ENCODE assay signal across 33 cellular contexts in the genomic region with DNA sequence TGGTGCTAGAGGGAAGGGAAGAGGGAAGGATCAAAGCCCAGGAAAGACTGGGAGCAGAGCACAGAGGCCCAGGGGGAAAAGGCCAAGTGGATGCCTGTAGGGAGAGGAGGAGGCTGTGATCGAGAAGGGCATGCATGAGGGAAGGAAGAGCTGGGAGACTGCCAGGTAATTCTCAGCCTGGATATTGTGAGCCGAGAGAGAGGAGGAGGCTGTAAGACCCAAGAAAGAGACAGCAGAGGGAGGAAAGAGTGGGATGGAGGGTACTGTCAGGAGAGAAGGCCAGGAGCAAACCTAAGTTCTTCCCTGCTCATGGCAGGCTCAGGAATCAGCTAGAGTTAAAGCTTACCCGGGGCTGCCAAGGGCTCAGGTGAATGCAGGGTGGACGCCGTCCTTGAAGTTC.
DNase-seq lines count a peak whose midpoint lies in the region; ATAC-seq and TF ChIP-seq lines count a peak whose summit lies in the region.
"Had no signal": no experiment of that assay in that cellular context is flagged by ENCODE, and none has a peak within 500 bp of the region (broad histone marks: within the 10 kb centered on the region; RNA-seq: fewer than 3 reads in every experiment).

No MANE protein-coding gene starts in this region.

- no peak for TF ChIP-seq CTCF in coronary artery (IDR thresholded peaks at IDR 0.05)

- H3K27me3 Mint-ChIP-seq in activated CD4-positive, alpha-beta T cell treated with anti-CD3 and anti-CD28 coated beads for 36 hours = no peaks in the 10 kb centered on the region
- H3K27me3 Mint-ChIP-seq: activated naive CD8-positive, alpha-beta T cell; central memory CD8-positive, alpha-beta T cell had no signal

- H3K4me1 Mint-ChIP-seq in activated CD4-positive, alpha-beta T cell treated with anti-CD3 and anti-CD28 coated beads for 36 hours = no peaks in the 10 kb centered on the region

- intact Hi-C loops in activated CD4-positive, alpha-beta T cell treated with anti-CD3 and anti-CD28 coated beads for 36 hours (cut with DNase I, micrococcal nuclease) = no loop called here
- intact Hi-C loops in aorta (cut with DNase I) = loop anchor here in 1 of 2 donors (5.0 kb wide), 1 partner anchor 79 kb away; no protein-coding TSS in a partner anchor

- POLR2A ChIA-PET in activated CD4-positive, alpha-beta T cell treated with anti-CD3 and anti-CD28 coated beads for 36 hours (lab: Charles Lee) = no interaction called here

- ATAC-seq in activated CD4-positive, alpha-beta T cell treated with anti-CD3 and anti-CD28 coated beads for 36 hours = no peak
- ATAC-seq in aorta (ENCODE audit: low FRiP score) = peak; percentile 42
- ATAC-seq: HepG2, left ventricle myocardium superior, natural killer cell, Panc1, SK-N-SH treated with all-trans-retinoic acid at 6 μM for 48 hours had no signal

- CTCF ChIA-PET in activated CD4-positive, alpha-beta T cell treated with anti-CD3 and anti-CD28 coated beads for 36 hours (lab: Charles Lee) = no interaction called here

- no peak overlapping the region for H3K4me3 Mint-ChIP-seq in activated CD4-positive, alpha-beta T cell treated with anti-CD3 and anti-CD28 coated beads for 36 hours
- H3K4me3 Mint-ChIP-seq: activated naive CD8-positive, alpha-beta T cell; central memory CD8-positive, alpha-beta T cell; natural killer cell had no signal

- H3K27ac ChIP-seq in coronary artery (peak overlapping the region; percentile 36 to 76), rectal smooth muscle tissue (ENCODE audit: low read depth, low read length) (peak overlapping the region; percentile 66), aorta (ENCODE audit: low read depth in 1 of 2, low read length in 2 of 2) (peak overlapping the region in 1 of 2 donors; percentile 66)
- H3K27ac ChIP-seq: 22Rv1 had no signal

- peaks cover 26% of the 10 kb centered on the region for H3K4me1 ChIP-seq in rectal smooth muscle tissue (ENCODE audit: control insufficient read depth, insufficient read depth, low read length)
- H3K4me1 ChIP-seq in aorta (ENCODE audit: control insufficient read depth in 1 of 2, insufficient read depth in 2 of 2, low read length in 2 of 2) = peaks cover 0 to 2% of the 10 kb centered on the region in 2 donors

- DNase-seq in activated CD4-positive, alpha-beta T cell treated with anti-CD3 and anti-CD28 coated beads for 36 hours = no peak
- no peak for DNase-seq in activated CD4-positive, alpha-beta T cell treated with anti-CD3 and anti-CD28 coated beads, Interleukin-2, amount 50 U/mL, for 48 hours
- DNase-seq in coronary artery (ENCODE audit: low spot score) = no peak
- DNase-seq in aorta = no peak
- DNase-seq in activated CD4-positive, CD25-positive, alpha-beta regulatory T cell treated with anti-CD3 and anti-CD28 coated beads, Interleukin-2, amount 50 U/mL, for 72 hours = no peak
- no peak for DNase-seq in stimulated activated CD4-positive, alpha-beta T cell treated with anti-CD3 and anti-CD28 coated beads, Interleukin-15, amount 100 ng/mL, for 24 hours
- no peak for DNase-seq in AG20443 (ENCODE audit: low spot score)
- DNase-seq: activated CD4-positive, alpha-beta T cell treated with anti-CD3 and anti-CD28 coated beads for 48 hours; activated CD8-positive, alpha-beta memory T cell treated with anti-CD3 and anti-CD28 coated beads for 24 hours; activated T-cell treated with anti-CD3 and anti-CD28 coated beads for 4 hours; COR-L47; DMS53; foreskin melanocyte; GOT3; Kasumi-1; kidney; left ventricle myocardium superior; midbrain; natural killer cell; NCI-H1417 treated with DMSO at 0.1 percent for 48 hours; NCI-H2081; NCI-H774; Right ventricle myocardium superior; stimulated activated naive CD4-positive, alpha-beta T cell treated with Interleukin-2 at 50 U/mL for 16 hours; T-helper 2 cell; transverse colon had no signal

- no peaks in the 10 kb centered on the region for H3K27me3 ChIP-seq in rectal smooth muscle tissue (ENCODE audit: control insufficient read depth, insufficient read depth, low read length)
- no peaks in the 10 kb centered on the region for H3K27me3 ChIP-seq in aorta (ENCODE audit: control insufficient read depth in 1 of 2, insufficient read depth in 2 of 2, low read length in 1 of 2)
- H3K27me3 ChIP-seq: transverse colon had no signal

- H3K36me3 Mint-ChIP-seq in activated CD4-positive, alpha-beta T cell treated with anti-CD3 and anti-CD28 coated beads for 36 hours (ENCODE audit: low read depth) = peaks cover 11% of the 10 kb centered on the region
- H3K36me3 Mint-ChIP-seq: natural killer cell had no signal

- H3K9me3 Mint-ChIP-seq in activated CD4-positive, alpha-beta T cell treated with anti-CD3 and anti-CD28 coated beads for 36 hours (ENCODE audit: low read depth) = no peaks in the 10 kb centered on the region
- H3K9me3 Mint-ChIP-seq: central memory CD8-positive, alpha-beta T cell; natural killer cell had no signal

- H3K9me3 ChIP-seq in aorta (ENCODE audit: control insufficient read depth, low read length) = no peaks in the 10 kb centered on the region
- H3K9me3 ChIP-seq: transverse colon had no signal

- 60 to 61% methylated on average over 5 of the region's 5 CpGs for WGBS in aorta, 2 donors

- H3K36me3 ChIP-seq in rectal smooth muscle tissue (ENCODE audit: control insufficient read depth, insufficient read depth, low read length) (no peaks in the 10 kb centered on the region), aorta (ENCODE audit: control insufficient read depth in 1 of 2, insufficient read depth in 2 of 2, low read length in 1 of 2) (no peaks in the 10 kb centered on the region)
- H3K36me3 ChIP-seq: transverse colon had no signal

- H3K27ac Mint-ChIP-seq in activated CD4-positive, alpha-beta T cell treated with anti-CD3 and anti-CD28 coated beads for 36 hours = peak overlapping the region; percentile 12
- H3K27ac Mint-ChIP-seq: activated naive CD8-positive, alpha-beta T cell had no signal

- no peak overlapping the region for H3K4me3 ChIP-seq in coronary artery
- no peak overlapping the region for H3K4me3 ChIP-seq in rectal smooth muscle tissue (ENCODE audit: low read length)
- H3K4me3 ChIP-seq in aorta (ENCODE audit: low read length in 2 of 2) = no peak overlapping the region
- H3K4me3 ChIP-seq: transverse colon had no signal

- H3K9ac ChIP-seq in rectal smooth muscle tissue (ENCODE audit: low read length) = no peak overlapping the region
